20 cellular contexts compared by ENCODE assay signal in genomic region chr1:184422490-184423233, GRCh38. TPM values are rescaled to one million over a fixed set of nuclear protein-coding genes. Genes with fewer than 3 reads are reported as not detected.
DNase-seq lines count a peak whose midpoint lies in the region; ATAC-seq, FAIRE-seq and TF ChIP-seq lines count a peak whose summit lies in the region.
"Had no signal": no experiment of that assay in that cellular context is flagged by ENCODE, and none has a peak within 500 bp of the region (broad histone marks: within the 10 kb centered on the region; RNA-seq: fewer than 3 reads in every experiment).

No MANE protein-coding gene starts in this region.

- POLR2A ChIA-PET in H1 (lab: Charles Lee; ENCODE audit: partially characterized antibody) = interaction anchor here (1.9 kb wide), 1 partner anchor 36 kb away, joined by 5 read pairs; the partner anchor contains the start of gene C1orf21

- H3K4me2 ChIP-seq in H1 (ENCODE audit: insufficient read depth in 1 of 2, low read depth in 2 of 2, low read length in 2 of 2) = no peak overlapping the region
- H3K4me2 ChIP-seq: SK-N-SH had no signal

- H2BK12ac ChIP-seq in H1 (ENCODE audit: low read depth, low read length) = no peak overlapping the region

- no peak overlapping the region for H4K8ac ChIP-seq in H1 (ENCODE audit: extremely low read depth, insufficient read depth, low read length)

- H3K23ac ChIP-seq in H1 (ENCODE audit: insufficient read length) = no peak overlapping the region

- ATAC-seq in natural killer cell = no peak
- no peak for ATAC-seq in natural killer cell treated with Interleukin-12 subunit alpha and Interleukin-12 subunit beta and Interleukin-15 and Interleukin-18, amount 100 ng/mL, for 72 hours
- ATAC-seq in left lung = peak; percentile 16
- ATAC-seq in upper lobe of right lung = peak; percentile 21
- ATAC-seq in GM18519 (IDR thresholded peaks at IDR 0.05; ENCODE audit: low FRiP score, unreplicated experiment) = no peak
- ATAC-seq: Panc1 had no signal

- CTCF ChIA-PET in H1 (lab: Charles Lee; ENCODE audit: partially characterized antibody) = interaction anchor here (0.9 to 1.6 kb wide), 5 partner anchors 23 to 241 kb away, joined by 3 to 7 read pairs (median 3); no protein-coding TSS in a partner anchor

- H3K79me2 ChIP-seq in H1 (ENCODE audit: control insufficient read depth in 1 of 2, insufficient read depth in 2 of 2, low read length in 2 of 2) = peaks cover 5 to 84% of the 10 kb centered on the region in 2 experiments; a peak in 3 of 4 replicates

- H4K5ac ChIP-seq in H1 (ENCODE audit: insufficient read length, low read depth, low read length) = no peak overlapping the region

- peak overlapping the region; percentile 0; the same call in 1 of the 2 replicates for H2AK5ac ChIP-seq in H1 (ENCODE audit: low read depth, low read length)

- DNase-seq in natural killer cell = no peak
- no peak for DNase-seq in natural killer cell treated with Interleukin-12 subunit alpha and Interleukin-12 subunit beta and Interleukin-15 and Interleukin-18, amount 100 ng/mL, for 72 hours (ENCODE audit: low spot score)
- DNase-seq in H1 (ENCODE audit: low read depth in 1 of 2, low spot score in 2 of 2) = no peak
- DNase-seq in left lung = no peak
- no peak for DNase-seq in upper lobe of right lung
- no peak for DNase-seq in NCI-H1105 (lab: John Stamatoyannopoulos, UW)
- no peak for DNase-seq in NCI-H2227 treated with DMSO at 0.1 percent for 48 hours (lab: John Stamatoyannopoulos, UW)
- DNase-seq: Calu3; CD4-positive, CD25-positive, alpha-beta regulatory T cell; GF-D8; H7; NCI-H1048; NCI-H1694; NCI-H446; NCI-H774; Right ventricle myocardium superior; SK-N-SH had no signal

- no peak overlapping the region for H2AFZ ChIP-seq in H1 (ENCODE audit: low read length)

- H3K18ac ChIP-seq in H1 (ENCODE audit: extremely low read depth, low read length) = no peak overlapping the region

- FAIRE-seq in H1 (lab: Jason Lieb, UNC) = no peak
- FAIRE-seq: HTR-8/SVneo had no signal

- WGBS in H1 (ENCODE audit: extremely low coverage in 1 of 2, insufficient coverage in 1 of 2, insufficient read length in 1 of 2, insufficient replicate concordance in 2 of 2, low coverage in 1 of 2, low lambda C conversion rate in 2 of 2, missing lambda C conversion rate in 1 of 2), 2 experiments = 89% methylated on average over 9 of the region's 9 CpGs; no CpG with 5 or more reads in 1 of the 2 experiments

- peaks cover 88 to 96% of the 10 kb centered on the region in 2 donors for H3K4me1 Mint-ChIP-seq in natural killer cell
- H3K4me1 Mint-ChIP-seq in natural killer cell treated with Interleukin-12 subunit alpha and Interleukin-12 subunit beta and Interleukin-15 and Interleukin-18, amount 100 ng/mL, for 72 hours (ENCODE audit: low read depth in 2 of 2) = peaks cover 65 to 72% of the 10 kb centered on the region in 2 donors
- H3K4me1 Mint-ChIP-seq: CD4-positive, CD25-positive, alpha-beta regulatory T cell had no signal

- no peak for TF ChIP-seq EP300 in H1 (IDR thresholded peaks at IDR 0.05; ENCODE audit: borderline replicate concordance in 1 of 2, low read depth in 2 of 2, low read length in 2 of 2)

- H3K4me1 ChIP-seq in H1 (replicated peaks in 1 of 4; ENCODE audit: control insufficient read depth in 3 of 4, insufficient read depth in 4 of 4, low read length in 3 of 4) (peaks cover 1 to 16% (median 14%) of the 10 kb centered on the region in 4 experiments; a peak in 6 of 7 replicates), left lung (peaks cover 9 to 67% of the 10 kb centered on the region in 2 donors), upper lobe of right lung (peaks cover 45% of the 10 kb centered on the region)

- no peak overlapping the region for H4K91ac ChIP-seq in H1 (replicated peaks; ENCODE audit: insufficient read length, low read length)

- H3K4me3 Mint-ChIP-seq in natural killer cell = no peak overlapping the region
- H3K4me3 Mint-ChIP-seq in natural killer cell treated with Interleukin-12 subunit alpha and Interleukin-12 subunit beta and Interleukin-15 and Interleukin-18, amount 100 ng/mL, for 72 hours = no peak overlapping the region
- H3K4me3 Mint-ChIP-seq: CD4-positive, CD25-positive, alpha-beta regulatory T cell had no signal

- intact Hi-C loops in natural killer cell (cut with micrococcal nuclease) = no loop called here
- intact Hi-C loops in left lung (cut with DNase I) = no loop called here
- intact Hi-C loops in upper lobe of right lung (cut with DNase I) = no loop called here

- peaks cover 3% of the 10 kb centered on the region for H3K23me2 ChIP-seq in H1 (ENCODE audit: low read depth, low read length)

- no peaks in the 10 kb centered on the region for H3K27me3 Mint-ChIP-seq in natural killer cell (ENCODE audit: low read depth in 2 of 2)
- no peaks in the 10 kb centered on the region for H3K27me3 Mint-ChIP-seq in natural killer cell treated with Interleukin-12 subunit alpha and Interleukin-12 subunit beta and Interleukin-15 and Interleukin-18, amount 100 ng/mL, for 72 hours

- H3K56ac ChIP-seq in H1 (replicated peaks; ENCODE audit: insufficient read length, low read depth, low read length) = no peak overlapping the region

- H3K79me1 ChIP-seq in H1 (ENCODE audit: low read depth, low read length) = peaks cover 8% of the 10 kb centered on the region

- H3K27ac ChIP-seq in H1 (ENCODE audit: low read depth, low read length) = no peak overlapping the region
- peak overlapping the region; percentile 1 to 13 for H3K27ac ChIP-seq in left lung
- no peak overlapping the region for H3K27ac ChIP-seq in upper lobe of right lung

- H3K9ac ChIP-seq in H1 (replicated peaks in 1 of 4; ENCODE audit: extremely low read depth in 1 of 4, low read depth in 3 of 4, low read length in 3 of 4) = no peak overlapping the region
- H3K9ac ChIP-seq: SK-N-SH had no signal

- no peak overlapping the region for H3K14ac ChIP-seq in H1 (ENCODE audit: insufficient read length)

- no peak overlapping the region for H2BK5ac ChIP-seq in H1 (ENCODE audit: low read depth, low read length)

- peak overlapping the region; percentile 49 to 74 for H3K27ac Mint-ChIP-seq in natural killer cell
- no peak overlapping the region for H3K27ac Mint-ChIP-seq in natural killer cell treated with Interleukin-12 subunit alpha and Interleukin-12 subunit beta and Interleukin-15 and Interleukin-18, amount 100 ng/mL, for 72 hours
- H3K27ac Mint-ChIP-seq: CD4-positive, CD25-positive, alpha-beta regulatory T cell had no signal

- H3K27me3 ChIP-seq in H1 (replicated peaks in 1 of 4; ENCODE audit: control insufficient read depth in 3 of 4, extremely low read depth in 1 of 4, insufficient read depth in 3 of 4, low read length in 3 of 4) (no peaks in the 10 kb centered on the region), left lung (no peaks in the 10 kb centered on the region), upper lobe of right lung (no peaks in the 10 kb centered on the region)

- no peaks in the 10 kb centered on the region for H3K9me3 Mint-ChIP-seq in natural killer cell
- no peaks in the 10 kb centered on the region for H3K9me3 Mint-ChIP-seq in natural killer cell treated with Interleukin-12 subunit alpha and Interleukin-12 subunit beta and Interleukin-15 and Interleukin-18, amount 100 ng/mL, for 72 hours

- H2BK120ac ChIP-seq in H1 (replicated peaks; ENCODE audit: low read depth, low read length) = no peak overlapping the region

- H3K36me3 ChIP-seq in H1 (ENCODE audit: control insufficient read depth in 2 of 4, insufficient read depth in 4 of 4, low read length in 3 of 4) = no peaks in the 10 kb centered on the region
- no peaks in the 10 kb centered on the region for H3K36me3 ChIP-seq in left lung
- H3K36me3 ChIP-seq in upper lobe of right lung = no peaks in the 10 kb centered on the region

- H3K4me3 ChIP-seq in H1 (ENCODE audit: extremely low read depth in 1 of 4, insufficient read depth in 2 of 4, low read depth in 3 of 4, low read length in 4 of 4) (no peak overlapping the region), left lung (no peak overlapping the region), upper lobe of right lung (no peak overlapping the region)

- TF ChIP-seq CTCF in natural killer cell (IDR thresholded peaks at IDR 0.05) = no peak
- no peak for TF ChIP-seq CTCF in H1 (IDR thresholded peaks at IDR 0.05; ENCODE audit: control extremely low read depth in 1 of 3, insufficient read depth in 1 of 3, low read depth in 1 of 3, low read length in 3 of 3)
- TF ChIP-seq CTCF in left lung (IDR thresholded peaks at IDR 0.05) = no peak
- no peak for TF ChIP-seq CTCF in upper lobe of right lung (IDR thresholded peaks at IDR 0.05)

- no peak for TF ChIP-seq POLR2A in H1 (IDR thresholded peaks at IDR 0.05; ENCODE audit: control extremely low read depth in 1 of 2, low read depth in 2 of 2, low read length in 2 of 2)

- no peaks in the 10 kb centered on the region for H3K9me3 ChIP-seq in H1 (ENCODE audit: insufficient read depth in 2 of 2, low read depth in 1 of 2, low read length in 1 of 2)
- no peaks in the 10 kb centered on the region for H3K9me3 ChIP-seq in left lung
- no peaks in the 10 kb centered on the region for H3K9me3 ChIP-seq in upper lobe of right lung
- H3K9me3 ChIP-seq: SK-N-SH had no signal

- no peaks in the 10 kb centered on the region for H3K36me3 Mint-ChIP-seq in natural killer cell
- H3K36me3 Mint-ChIP-seq in natural killer cell treated with Interleukin-12 subunit alpha and Interleukin-12 subunit beta and Interleukin-15 and Interleukin-18, amount 100 ng/mL, for 72 hours = no peaks in the 10 kb centered on the region
- H3K36me3 Mint-ChIP-seq: CD4-positive, CD25-positive, alpha-beta regulatory T cell had no signal

- TF ChIP-seq RAD21 in H1 (IDR thresholded peaks at IDR 0.05 in 1 of 2, conservative IDR thresholded peaks at IDR 0.05 in 1 of 2; ENCODE audit: low read depth in 2 of 2, low read length in 2 of 2) = no peak

- no peak overlapping the region for H3K4ac ChIP-seq in H1 (replicated peaks; ENCODE audit: insufficient read length, low read depth, low read length)

- peaks cover 5 to 6% of the 10 kb centered on the region in 2 experiments for H4K20me1 ChIP-seq in H1 (replicated peaks in 1 of 2; ENCODE audit: control insufficient read depth in 1 of 2, insufficient read depth in 2 of 2, low read length in 2 of 2)

- no peak overlapping the region for H2BK20ac ChIP-seq in H1 (ENCODE audit: low read length)

- no peak overlapping the region for H2BK15ac ChIP-seq in H1 (ENCODE audit: low read length)

RNA-seq across cellular contexts. Expression of gene C1orf21, which starts 35.8 kb away (rescaled TPM):
- total RNA-seq in natural killer cell (100 to 1,000 TPM in 1 of 3 donors, 10 to 100 TPM in 2; 84.3 to 111 (median 88.3) TPM), left lung (10 to 100 TPM; 52.5 to 75.3 TPM), upper lobe of right lung (78.8 TPM)
- total RNA-seq in natural killer cell treated with Interleukin-12 subunit alpha and Interleukin-12 subunit beta and Interleukin-15 and Interleukin-18, amount 100 ng/mL, for 72 hours = 10 to 100 TPM; 18.0 to 28.3 TPM
- 49.9 and 51.0 TPM in 2 replicates for total RNA-seq in H1 (2021; fragmentation: NEBNext Ultra II Directional; extraction: Animal tissue kit (Norgen Biotek cat#: 25700))
- polyA plus RNA-seq in H1 (2011; rRNA removed) = 6.8 and 16.6 TPM in 2 replicates
- polyA plus RNA-seq in H1 (2011; cell fraction: cytosol; rRNA removed) = 19.0 TPM
- 7.3 TPM for polyA plus RNA-seq in H1 (2011; cell fraction: nucleus; rRNA removed)
- 18.5 to 48.8 TPM (median 20.0 TPM) in 4 replicates for polyA plus RNA-seq in H1 (2012, experiment 1 of 2)
- polyA plus RNA-seq in H1 (2012, experiment 2 of 2) = 18.8 TPM
- 19.4 TPM for polyA plus RNA-seq in H1 (2013, experiment 1 of 2)
- polyA plus RNA-seq in H1 (2013, experiment 2 of 2) = 20.5 TPM
- polyA minus RNA-seq in H1 (2011; rRNA and poly(A)+ RNA removed) = 11.8 and 12.2 TPM in 2 replicates
- 5.5 TPM for polyA minus RNA-seq in H1 (2011; cell fraction: cytosol; rRNA and poly(A)+ RNA removed)
- 14.9 TPM for polyA minus RNA-seq in H1 (2011; cell fraction: nucleus; rRNA and poly(A)+ RNA removed)

Comparison
In these comparisons a context has a peak if more than half of its experiments do, and no peak if none do; other contexts are left out.
1. H3K27ac Mint-ChIP-seq: peak in natural killer cell (2 of 2); none in natural killer cell treated with Interleukin-12 subunit alpha and Interleukin-12 subunit beta and Interleukin-15 and Interleukin-18, amount 100 ng/mL, for 72 hours (0 of 2).
2. ATAC-seq: peak in left lung (single experiment) and upper lobe of right lung (single experiment); none in natural killer cell (0 of 3), natural killer cell treated with Interleukin-12 subunit alpha and Interleukin-12 subunit beta and Interleukin-15 and Interleukin-18, amount 100 ng/mL, for 72 hours (0 of 2) and GM18519 (single experiment).
3. H3K27ac ChIP-seq: peak in left lung (2 of 2); none in H1 (single experiment) and upper lobe of right lung (single experiment).